13 cellular contexts compared by ENCODE assay signal in genomic region chrX:118761950-118762725, GRCh38. TPM values are rescaled to one million over a fixed set of nuclear protein-coding genes. Genes with fewer than 3 reads are reported as not detected.
DNase-seq lines count a peak whose midpoint lies in the region; TF ChIP-seq lines count a peak whose summit lies in the region.
"Had no signal": no experiment of that assay in that cellular context is flagged by ENCODE, and none has a peak within 500 bp of the region (broad histone marks: within the 10 kb centered on the region; RNA-seq: fewer than 3 reads in every experiment).

No MANE protein-coding gene starts in this region.

- H4K91ac ChIP-seq in neuronal stem cell (ENCODE audit: low read depth, low read length, poor library complexity) (no peak overlapping the region), trophoblast cell (ENCODE audit: low read depth, low read length) (no peak overlapping the region)

- H3K4me2 ChIP-seq in Loucy (ENCODE audit: low read depth, low read length, poor library complexity, severe bottlenecking) (no peak overlapping the region), neuronal stem cell (ENCODE audit: insufficient read depth, low read length, poor library complexity, severe bottlenecking) (no peak overlapping the region), trophoblast cell (ENCODE audit: low read length) (no peak overlapping the region)

- DNase-seq in NCI-H1694 treated with DMSO at 0.1 percent for 48 hours (lab: John Stamatoyannopoulos, UW) (peak; percentile 14), NCI-H1694 (lab: John Stamatoyannopoulos, UW) (no peak), cerebellar cortex (ENCODE audit: low spot score) (peak; percentile 10), neuronal stem cell (ENCODE audit: low spot score) (peak; percentile 6), MV-4-11 (lab: John Stamatoyannopoulos, UW) (no peak), NCI-H446 treated with DMSO at 0.1 percent for 48 hours (lab: John Stamatoyannopoulos, UW) (no peak), trophoblast cell (no peak)
- DNase-seq: activated naive CD4-positive, alpha-beta T cell; foreskin melanocyte; NCI-H774; ovary; stimulated activated CD4-positive, alpha-beta T cell treated with anti-CD3 and anti-CD28 coated beads, Interleukin-2, amount 100 ng/mL, for 48 hours had no signal

- H3K79me1 ChIP-seq in neuronal stem cell (ENCODE audit: low read depth, low read length) (no peaks in the 10 kb centered on the region), trophoblast cell (ENCODE audit: low read length) (no peaks in the 10 kb centered on the region)

- H3K9ac ChIP-seq in Loucy (ENCODE audit: low read depth, low read length, poor library complexity, severe bottlenecking) (no peak overlapping the region), neuronal stem cell (ENCODE audit: low read depth, low read length, poor library complexity) (no peak overlapping the region), trophoblast cell (ENCODE audit: low read length) (no peak overlapping the region)

- no peak overlapping the region for H3K18ac ChIP-seq in neuronal stem cell (ENCODE audit: low read length)
- no peak overlapping the region for H3K18ac ChIP-seq in trophoblast cell (ENCODE audit: low read length)

- peak; percentile 47 for TF ChIP-seq CTCF in Loucy (conservative IDR thresholded peaks at IDR 0.05; ENCODE audit: low read length)

- H3K14ac ChIP-seq in neuronal stem cell (ENCODE audit: low read length) (no peak overlapping the region), trophoblast cell (ENCODE audit: low read length) (no peak overlapping the region)

- H2BK12ac ChIP-seq in neuronal stem cell (ENCODE audit: low read length) = no peak overlapping the region
- H2BK12ac ChIP-seq in trophoblast cell (ENCODE audit: low read length) = no peak overlapping the region

- no peaks in the 10 kb centered on the region for H3K27me3 ChIP-seq in Loucy (ENCODE audit: insufficient read depth, low read length, poor library complexity, severe bottlenecking)
- no peaks in the 10 kb centered on the region for H3K27me3 ChIP-seq in neuronal stem cell (ENCODE audit: control insufficient read depth in 3 of 3, insufficient read depth in 3 of 3, low read depth in 1 of 3, low read length in 3 of 3)
- no peaks in the 10 kb centered on the region for H3K27me3 ChIP-seq in trophoblast cell (ENCODE audit: insufficient read depth, low read length)
- H3K27me3 ChIP-seq: ovary had no signal

- no peak overlapping the region for H3K23ac ChIP-seq in neuronal stem cell (ENCODE audit: low read depth, low read length, poor library complexity)
- no peak overlapping the region for H3K23ac ChIP-seq in trophoblast cell (ENCODE audit: low read length)

- H4K8ac ChIP-seq in neuronal stem cell (ENCODE audit: low read depth, low read length) (no peak overlapping the region), trophoblast cell (ENCODE audit: low read depth, low read length) (no peak overlapping the region)

- H3K4me3 ChIP-seq in Loucy (ENCODE audit: low read length, poor library complexity, severe bottlenecking) (no peak overlapping the region), neuronal stem cell (ENCODE audit: low read length in 2 of 2) (no peak overlapping the region), trophoblast cell (ENCODE audit: low read depth, low read length) (no peak overlapping the region)
- H3K4me3 ChIP-seq: ovary had no signal

- H3K27ac ChIP-seq in neuronal stem cell (replicated peaks; ENCODE audit: low read length) (no peak overlapping the region), trophoblast cell (ENCODE audit: low read depth, low read length) (no peak overlapping the region)
- H3K27ac ChIP-seq: ovary had no signal

- H2AK5ac ChIP-seq in neuronal stem cell (ENCODE audit: low read depth, low read length) (no peak overlapping the region), trophoblast cell (ENCODE audit: low read length) (no peak overlapping the region)

- H2BK5ac ChIP-seq in neuronal stem cell (ENCODE audit: low read length) (no peak overlapping the region), trophoblast cell (ENCODE audit: low read depth, low read length, poor library complexity) (no peak overlapping the region)

- no peak overlapping the region for H2AFZ ChIP-seq in Loucy (ENCODE audit: low read length)
- H2AFZ ChIP-seq in neuronal stem cell (ENCODE audit: low read length) = no peak overlapping the region
- no peak overlapping the region for H2AFZ ChIP-seq in trophoblast cell (ENCODE audit: insufficient read depth, low read length, poor library complexity)

- no peaks in the 10 kb centered on the region for H3F3A ChIP-seq in Loucy (ENCODE audit: low read depth)

- no peaks in the 10 kb centered on the region for H3K9me2 ChIP-seq in Loucy (replicated peaks; ENCODE audit: low read depth, low read length)

- no peak overlapping the region for H2BK15ac ChIP-seq in neuronal stem cell (ENCODE audit: low read length)

- H3K4me1 ChIP-seq in Loucy (ENCODE audit: insufficient read depth, low read length, poor library complexity, severe bottlenecking) = no peaks in the 10 kb centered on the region
- no peaks in the 10 kb centered on the region for H3K4me1 ChIP-seq in neuronal stem cell (ENCODE audit: control insufficient read depth in 2 of 2, insufficient read depth in 1 of 2, low read depth in 1 of 2, low read length in 2 of 2)
- H3K4me1 ChIP-seq in trophoblast cell (ENCODE audit: control insufficient read depth in 1 of 2, insufficient read depth in 2 of 2, low read length in 2 of 2) = no peaks in the 10 kb centered on the region

- H3K79me2 ChIP-seq in Loucy (ENCODE audit: insufficient read depth, low read length) = no peaks in the 10 kb centered on the region
- H3K79me2 ChIP-seq in trophoblast cell (ENCODE audit: control insufficient read depth, insufficient read depth, low read length, poor library complexity) = no peaks in the 10 kb centered on the region

- H3K9me3 ChIP-seq in Loucy (ENCODE audit: insufficient read depth, low read depth, low read length) = no peaks in the 10 kb centered on the region
- no peaks in the 10 kb centered on the region for H3K9me3 ChIP-seq in neuronal stem cell (replicated peaks in 1 of 2; ENCODE audit: control insufficient read depth in 2 of 2, insufficient read depth in 1 of 2, low read depth in 1 of 2, low read length in 2 of 2)
- no peaks in the 10 kb centered on the region for H3K9me3 ChIP-seq in trophoblast cell (ENCODE audit: insufficient read depth, low read depth, low read length)
- H3K9me3 ChIP-seq: ovary had no signal

- H2BK120ac ChIP-seq in neuronal stem cell (ENCODE audit: low read depth, low read length) = no peak overlapping the region
- H2BK120ac ChIP-seq in trophoblast cell (ENCODE audit: insufficient read depth, low read length, poor library complexity) = no peak overlapping the region

- no CpG with 5 or more reads among the region's 5 CpGs for WGBS in neuronal stem cell (ENCODE audit: extremely low coverage in 2 of 2, insufficient read length in 2 of 2, insufficient replicate concordance in 1 of 2), 2 donors
- no CpG with 5 or more reads among the region's 5 CpGs for WGBS in trophoblast cell (ENCODE audit: extremely low coverage, insufficient coverage, insufficient read length)

- H3K36me3 ChIP-seq in Loucy (ENCODE audit: insufficient read depth, low read length) (no peaks in the 10 kb centered on the region), neuronal stem cell (replicated peaks in 1 of 2; ENCODE audit: control insufficient read depth in 2 of 2, insufficient read depth in 2 of 2, low read length in 2 of 2) (peaks cover 0 to 6% of the 10 kb centered on the region in 2 donors), trophoblast cell (ENCODE audit: control insufficient read depth in 1 of 2, insufficient read depth in 2 of 2, low read length in 2 of 2) (peaks cover 2% of the 10 kb centered on the region in 2 experiments)
- H3K36me3 ChIP-seq: ovary had no signal

- H3K4ac ChIP-seq in neuronal stem cell (ENCODE audit: low read length) = no peak overlapping the region
- H3K4ac ChIP-seq in trophoblast cell (ENCODE audit: low read depth, low read length) = no peak overlapping the region

- H4K12ac ChIP-seq in trophoblast cell (ENCODE audit: low read depth, low read length) = no peak overlapping the region

- no peaks in the 10 kb centered on the region for H4K20me1 ChIP-seq in Loucy (ENCODE audit: insufficient read depth, low read length, poor library complexity, severe bottlenecking)

RNA-seq across cellular contexts. Expression of gene IL13RA1, which starts 34.7 kb away (rescaled TPM):
- polyA plus RNA-seq in neuronal stem cell (2013, experiment 1 of 2) = 2.0 TPM
- 2.2 TPM for polyA plus RNA-seq in neuronal stem cell (2013, experiment 2 of 2)
- polyA plus RNA-seq in trophoblast cell (2013) = 23.4 and 23.7 TPM in 2 replicates

Comparison
In these comparisons a context has a peak if more than half of its experiments do, and no peak if none do; other contexts are left out.
1. DNase-seq: peak in NCI-H1694 treated with DMSO at 0.1 percent for 48 hours (single experiment), cerebellar cortex (single experiment) and neuronal stem cell (single experiment); none in NCI-H1694 (single experiment), MV-4-11 (single experiment), NCI-H446 treated with DMSO at 0.1 percent for 48 hours (single experiment) and trophoblast cell (0 of 2).